Comparison of ENCODE assay signal across 16 cellular contexts in the genomic region with DNA sequence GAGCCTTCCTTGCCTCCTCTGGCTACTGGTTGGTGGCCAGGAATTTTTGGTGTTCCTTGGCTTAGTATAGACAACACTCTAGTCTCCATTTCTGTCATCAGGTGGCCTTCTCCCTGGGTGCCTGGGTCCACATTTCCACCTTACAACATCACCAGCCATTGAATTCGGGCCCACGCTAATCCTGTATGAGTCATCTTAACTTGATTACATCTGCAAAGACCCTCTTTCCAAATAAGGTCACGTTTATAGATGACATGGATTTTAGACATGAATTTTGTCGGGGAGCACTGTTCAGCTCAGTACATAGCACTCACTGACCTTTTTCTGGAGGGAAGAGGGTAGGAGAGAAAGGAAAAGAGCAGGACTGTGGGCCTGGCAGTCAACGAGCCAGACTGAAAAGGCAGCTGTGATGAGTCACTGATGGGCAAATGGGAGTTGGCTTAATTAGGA. TPM values are rescaled to one million over a fixed set of nuclear protein-coding genes. Genes with fewer than 3 reads are reported as not detected.
DNase-seq lines count a peak whose midpoint lies in the region; ATAC-seq and TF ChIP-seq lines count a peak whose summit lies in the region.
"Had no signal": no experiment of that assay in that cellular context is flagged by ENCODE, and none has a peak within 500 bp of the region (broad histone marks: within the 10 kb centered on the region; RNA-seq: fewer than 3 reads in every experiment).

No MANE protein-coding gene starts in this region.

- no peak for ATAC-seq in GM19463 (IDR thresholded peaks at IDR 0.05; ENCODE audit: unreplicated experiment)

- H3K4me3 ChIP-seq in fibroblast of villous mesenchyme (ENCODE audit: low read depth, low read length): no peak overlapping the region
- H3K4me3 ChIP-seq: testis had no signal

- peaks cover 4% of the 10 kb centered on the region for H3K36me3 Mint-ChIP-seq in activated naive CD4-positive, alpha-beta T cell treated with anti-CD3 and anti-CD28 coated beads for 36 hours (ENCODE audit: low read depth)

- no peak overlapping the region for H3K27ac Mint-ChIP-seq in activated naive CD4-positive, alpha-beta T cell treated with anti-CD3 and anti-CD28 coated beads for 36 hours

- DNase-seq in NCI-H2196 (lab: John Stamatoyannopoulos, UW; ENCODE audit: unreplicated experiment) (peak; percentile 2), NCI-H2196 treated with DMSO at 0.1 percent for 48 hours (lab: John Stamatoyannopoulos, UW; ENCODE audit: unreplicated experiment) (no peak), amniotic epithelial cell (ENCODE audit: low read depth) (peak; percentile 54), fibroblast of villous mesenchyme (ENCODE audit: low read depth) (peak; percentile 64), substantia nigra (lab: John Stamatoyannopoulos, UW) (peak in 1 of 49 donors; percentile 30), kidney glomerular epithelial cell (lab: John Stamatoyannopoulos, UW) (no peak)
- DNase-seq in activated naive CD4-positive, alpha-beta T cell treated with anti-CD3 and anti-CD28 coated beads for 36 hours: no peak
- DNase-seq: Calu3; central memory CD4-positive, alpha-beta T cell; erythroblast; NCI-H2171; OCI-M1; T-helper 1 cell; testis had no signal

- H3K27me3 Mint-ChIP-seq in activated naive CD4-positive, alpha-beta T cell treated with anti-CD3 and anti-CD28 coated beads for 36 hours (ENCODE audit: low read depth): no peaks in the 10 kb centered on the region

- H3K27ac ChIP-seq in substantia nigra (ENCODE audit: low read depth, low read length, poor library complexity, severe bottlenecking): peak overlapping the region; percentile 5
- H3K27ac ChIP-seq: HL-60, testis had no signal

- TF ChIP-seq CTCF in fibroblast of villous mesenchyme (IDR thresholded peaks at IDR 0.05; ENCODE audit: insufficient read depth, low read depth, low read length): no peak

- no peaks in the 10 kb centered on the region for H3K9me3 Mint-ChIP-seq in activated naive CD4-positive, alpha-beta T cell treated with anti-CD3 and anti-CD28 coated beads for 36 hours

- no peak overlapping the region for H3K4me3 Mint-ChIP-seq in activated naive CD4-positive, alpha-beta T cell treated with anti-CD3 and anti-CD28 coated beads for 36 hours

- CTCF ChIA-PET in activated naive CD4-positive, alpha-beta T cell treated with anti-CD3 and anti-CD28 coated beads for 36 hours (lab: Charles Lee): interaction anchor here (1.2 to 1.3 kb wide), 2 partner anchors 34 to 225 kb away, joined by 3 read pairs; no protein-coding TSS in a partner anchor

- no peaks in the 10 kb centered on the region for H3K4me1 Mint-ChIP-seq in activated naive CD4-positive, alpha-beta T cell treated with anti-CD3 and anti-CD28 coated beads for 36 hours (ENCODE audit: low read depth)

- intact Hi-C loops in activated naive CD4-positive, alpha-beta T cell treated with anti-CD3 and anti-CD28 coated beads for 36 hours (cut with micrococcal nuclease): no loop called here

RNA-seq across cellular contexts. Expression of a gene that starts 39.4 kb away (rescaled TPM):
- total RNA-seq in fibroblast of villous mesenchyme: 0.86 and 2.3 TPM in 2 replicates
- total RNA-seq in activated naive CD4-positive, alpha-beta T cell treated with anti-CD3 and anti-CD28 coated beads for 36 hours: not detected
- total RNA-seq: Calu3 had no signal

RNA-seq across cellular contexts. Expression of a gene that starts 40.4 kb away (rescaled TPM):
- 3.5 and 4.8 TPM in 2 replicates for total RNA-seq in fibroblast of villous mesenchyme
- 1 to 10 TPM in 1 of 2 experiments, under 1 TPM in 1; 0.72 to 1.2 TPM for total RNA-seq in activated naive CD4-positive, alpha-beta T cell treated with anti-CD3 and anti-CD28 coated beads for 36 hours

RNA-seq across cellular contexts. Expression of a gene that starts 50.2 kb away (rescaled TPM):
- 2.6 and 5.2 TPM in 2 replicates for total RNA-seq in fibroblast of villous mesenchyme
- total RNA-seq in activated naive CD4-positive, alpha-beta T cell treated with anti-CD3 and anti-CD28 coated beads for 36 hours: not detected
- total RNA-seq: Calu3 had no signal

Comparison
In these comparisons a context has a peak if more than half of its experiments do, and no peak if none do; other contexts are left out.
1. DNase-seq: peak in NCI-H2196 (single experiment), amniotic epithelial cell (single experiment) and fibroblast of villous mesenchyme (single experiment); none in NCI-H2196 treated with DMSO at 0.1 percent for 48 hours (single experiment), activated naive CD4-positive, alpha-beta T cell treated with anti-CD3 and anti-CD28 coated beads for 36 hours (single experiment) and kidney glomerular epithelial cell (single experiment).